ENCODE assay signal across 15 cellular contexts in genomic region chr11:62152245-62153086, GRCh38. TPM values are rescaled to one million over a fixed set of nuclear protein-coding genes. Genes with fewer than 3 reads are reported as not detected.
"Had no signal": no experiment of that assay in that cellular context is flagged by ENCODE, and none has a peak within 500 bp of the region (broad histone marks: within the 10 kb centered on the region; RNA-seq: fewer than 3 reads in every experiment).

No MANE protein-coding gene starts in this region.

- ATAC-seq: activated CD4-positive, CD25-positive, alpha-beta regulatory T cell treated with anti-CD3 and anti-CD28 coated beads, Interleukin-2, amount 50 U/mL, for 24 hours; effector memory CD8-positive, alpha-beta T cell; left ventricle myocardium superior had no signal

- H3K27ac ChIP-seq: ovary, tibial artery had no signal

- H3K4me1 ChIP-seq: tibial artery had no signal

- H3K27me3 ChIP-seq: ovary, tibial artery had no signal

- H3K36me3 ChIP-seq: ovary had no signal

- H3K9me3 ChIP-seq: ovary, tibial artery had no signal

- H3K4me3 ChIP-seq: ovary, skin epidermis, tibial artery had no signal

- DNase-seq: activated CD4-positive, alpha-beta T cell treated with anti-CD3 and anti-CD28 coated beads, Interleukin-2, amount 50 U/mL, for 48 hours; activated naive CD4-positive, alpha-beta T cell treated with anti-CD3 and anti-CD28 coated beads, Interleukin-2, amount 10 ng/mL, durations not matched to agents 7 days and 5 days; central memory CD4-positive, alpha-beta T cell; cortex of kidney; effector memory CD8-positive, alpha-beta T cell; erythroblast; left ventricle myocardium superior; ovary had no signal

- FAIRE-seq: keratinocyte had no signal

RNA-seq across cellular contexts. Expression of gene SCGB1D1, which starts 37.5 kb away (rescaled TPM):
- total RNA-seq: left ventricle myocardium superior; ovary; T-helper 2 cell treated with Interferon-gamma antibody and Interleukin-4, amounts not matched to agents 100 ng/mL and 5 ng/mL, for 36 hours had no signal
- polyA plus RNA-seq: adipose tissue, keratinocyte, neural cell, ovary had no signal

RNA-seq across cellular contexts. Expression of gene SCGB2A1, which starts 56.0 kb away (rescaled TPM):
- total RNA-seq: left ventricle myocardium superior; T-helper 2 cell treated with Interferon-gamma antibody and Interleukin-4, amounts not matched to agents 100 ng/mL and 5 ng/mL, for 36 hours had no signal
- polyA plus RNA-seq: keratinocyte, neural cell had no signal
